In genomic region chr12:128521981-128522380, GRCh38 we compare ENCODE assay signal across 38 cellular contexts.
"Had no signal": no experiment of that assay in that cellular context is flagged by ENCODE, and none has a peak within 500 bp of the region (broad histone marks: within the 10 kb centered on the region; RNA-seq: fewer than 3 reads in every experiment).

No MANE protein-coding gene starts in this region.

- FAIRE-seq: astrocyte, colon had no signal

- H3K27me3 Mint-ChIP-seq: activated naive CD4-positive, alpha-beta T cell treated with anti-CD3 and anti-CD28 coated beads, Interleukin-2, amount 10 ng/mL, durations not matched to agents 7 days and 5 days; activated naive CD8-positive, alpha-beta T cell treated with anti-CD3 and anti-CD28 coated beads, Interleukin-2, amount 10 ng/mL, durations not matched to agents 7 days and 5 days; activated naive CD8-positive, alpha-beta T cell treated with anti-CD3 and anti-CD28 coated beads, Interleukin-2, amount 50 U/mL, for 24 hours; activated T-cell treated with anti-CD3 and anti-CD28 coated beads, Interleukin-2, amount 50 U/mL, for 24 hours had no signal

- H3K4me3 ChIP-seq: adrenal gland, ascending aorta, body of pancreas, breast epithelium, cardiac muscle cell had no signal

- H3K9me3 ChIP-seq: adrenal gland, ascending aorta, body of pancreas, breast epithelium had no signal

- H3K27me3 ChIP-seq: adrenal gland, ascending aorta, body of pancreas, brain microvascular endothelial cell, breast epithelium, cardiac muscle cell had no signal

- H3K27ac Mint-ChIP-seq: activated naive CD4-positive, alpha-beta T cell treated with anti-CD3 and anti-CD28 coated beads for 36 hours; activated naive CD4-positive, alpha-beta T cell treated with anti-CD3 and anti-CD28 coated beads, Interleukin-2, amount 10 ng/mL, durations not matched to agents 7 days and 5 days; activated naive CD4-positive, alpha-beta T cell treated with anti-CD3 and anti-CD28 coated beads, Interleukin-2, amount 50 U/mL, for 24 hours; activated naive CD4-positive, alpha-beta T cell treated with anti-CD3 and anti-CD28 coated beads, Interleukin-2, amount 50 U/mL, for 72 hours; activated naive CD8-positive, alpha-beta T cell; activated naive CD8-positive, alpha-beta T cell treated with anti-CD3 and anti-CD28 coated beads for 36 hours; activated naive CD8-positive, alpha-beta T cell treated with anti-CD3 and anti-CD28 coated beads, Interleukin-2, amount 10 ng/mL, durations not matched to agents 7 days and 5 days; activated naive CD8-positive, alpha-beta T cell treated with anti-CD3 and anti-CD28 coated beads, Interleukin-2, amount 50 U/mL, for 24 hours; activated T-cell treated with anti-CD3 and anti-CD28 coated beads, Interleukin-2, amount 50 U/mL, for 24 hours; activated T-cell treated with anti-CD3 and anti-CD28 coated beads, Interleukin-2, amount 50 U/mL, for 72 hours; activated T-helper 1 cell treated with anti-CD3 and anti-CD28 coated beads, Interleukin-12 subunit alpha, Interleukin-12 subunit beta, Interleukin-2, Interleukin-4 antibody, amounts not matched to agents 30 ng/mL and 10 ng/mL and 1 ng/mL, durations not matched to agents 14 hours and 24 hours and 36 hours; activated T-helper 17 cell treated with anti-CD3 and anti-CD28 coated beads, Interleukin-2, amount 50 U/mL, for 72 hours; activated T-helper 2 cell treated with anti-CD3 and anti-CD28 coated beads, Interferon-gamma antibody, Interleukin-2, Interleukin-4, amounts not matched to agents 10 μg/mL and 5 μg/mL and 100 μg/mL, durations not matched to agents 14 hours and 24 hours and 36 hours; brain had no signal

- H3K4me1 Mint-ChIP-seq: activated naive CD4-positive, alpha-beta T cell treated with anti-CD3 and anti-CD28 coated beads, Interleukin-2, amount 10 ng/mL, durations not matched to agents 7 days and 5 days; activated naive CD4-positive, alpha-beta T cell treated with anti-CD3 and anti-CD28 coated beads, Interleukin-2, amount 50 U/mL, for 24 hours; activated naive CD8-positive, alpha-beta T cell treated with anti-CD3 and anti-CD28 coated beads for 36 hours; activated naive CD8-positive, alpha-beta T cell treated with anti-CD3 and anti-CD28 coated beads, Interleukin-2, amount 10 ng/mL, durations not matched to agents 7 days and 5 days; activated naive CD8-positive, alpha-beta T cell treated with anti-CD3 and anti-CD28 coated beads, Interleukin-2, amount 50 U/mL, for 24 hours; activated T-helper 17 cell treated with anti-CD3 and anti-CD28 coated beads, Interleukin-2, amount 50 U/mL, for 72 hours; central memory CD8-positive, alpha-beta T cell had no signal

- ATAC-seq: activated naive CD4-positive, alpha-beta T cell treated with anti-CD3 and anti-CD28 coated beads, Interleukin-2, amount 50 U/mL, for 72 hours; activated naive CD8-positive, alpha-beta T cell treated with anti-CD3 and anti-CD28 coated beads, Interleukin-2, amount 50 U/mL, for 24 hours; activated T-cell treated with anti-CD3 and anti-CD28 coated beads, Interleukin-2, amount 50 U/mL, for 4 hours; activated T-cell treated with anti-CD3 and anti-CD28 coated beads, Interleukin-2, amount 50 U/mL, for 72 hours; activated T-helper 17 cell treated with anti-CD3 and anti-CD28 coated beads, Interleukin-2, amount 50 U/mL, for 72 hours; body of pancreas had no signal

- H3K9me3 Mint-ChIP-seq: activated naive CD4-positive, alpha-beta T cell treated with anti-CD3 and anti-CD28 coated beads, Interleukin-2, amount 50 U/mL, for 24 hours; central memory CD8-positive, alpha-beta T cell had no signal

- H3K4me3 Mint-ChIP-seq: activated naive CD4-positive, alpha-beta T cell treated with anti-CD3 and anti-CD28 coated beads for 36 hours; activated naive CD4-positive, alpha-beta T cell treated with anti-CD3 and anti-CD28 coated beads, Interleukin-2, amount 10 ng/mL, durations not matched to agents 7 days and 5 days; activated naive CD4-positive, alpha-beta T cell treated with anti-CD3 and anti-CD28 coated beads, Interleukin-2, amount 50 U/mL, for 24 hours; activated naive CD8-positive, alpha-beta T cell; activated naive CD8-positive, alpha-beta T cell treated with anti-CD3 and anti-CD28 coated beads for 36 hours; activated naive CD8-positive, alpha-beta T cell treated with anti-CD3 and anti-CD28 coated beads, Interleukin-2, amount 10 ng/mL, durations not matched to agents 7 days and 5 days; activated naive CD8-positive, alpha-beta T cell treated with anti-CD3 and anti-CD28 coated beads, Interleukin-2, amount 50 U/mL, for 24 hours; activated T-cell treated with anti-CD3 and anti-CD28 coated beads, Interleukin-2, amount 50 U/mL, for 24 hours; activated T-cell treated with anti-CD3 and anti-CD28 coated beads, Interleukin-2, amount 50 U/mL, for 4 hours; activated T-cell treated with anti-CD3 and anti-CD28 coated beads, Interleukin-2, amount 50 U/mL, for 72 hours; activated T-helper 1 cell treated with anti-CD3 and anti-CD28 coated beads, Interleukin-12 subunit alpha, Interleukin-12 subunit beta, Interleukin-2, Interleukin-4 antibody, amounts not matched to agents 30 ng/mL and 10 ng/mL and 1 ng/mL, durations not matched to agents 14 hours and 24 hours and 36 hours; activated T-helper 17 cell treated with anti-CD3 and anti-CD28 coated beads, Interleukin-2, amount 50 U/mL, for 72 hours; brain; central memory CD8-positive, alpha-beta T cell had no signal

- DNase-seq: activated effector memory CD4-positive, alpha-beta T cell treated with anti-CD3 and anti-CD28 coated beads, Interleukin-2, amount 50 U/mL, for 16 hours; activated effector memory CD4-positive, alpha-beta T cell treated with Interleukin-2 at 50 U/mL for 16 hours; activated gamma-delta T cell; activated gamma-delta T cell treated with Interleukin-2 at 50 U/mL for 16 hours; activated naive CD4-positive, alpha-beta T cell; activated naive CD4-positive, alpha-beta T cell treated with anti-CD3 and anti-CD28 coated beads for 36 hours; activated naive CD4-positive, alpha-beta T cell treated with anti-CD3 and anti-CD28 coated beads, Interleukin-2, amount 10 ng/mL, durations not matched to agents 7 days and 5 days; activated naive CD4-positive, alpha-beta T cell treated with anti-CD3 and anti-CD28 coated beads, Interleukin-2, amount 50 U/mL, for 16 hours; activated naive CD4-positive, alpha-beta T cell treated with Interleukin-2 at 50 U/mL for 16 hours; activated naive CD8-positive, alpha-beta T cell treated with anti-CD3 and anti-CD28 coated beads for 36 hours; activated naive CD8-positive, alpha-beta T cell treated with anti-CD3 and anti-CD28 coated beads, Interleukin-2, amount 10 ng/mL, durations not matched to agents 7 days and 5 days; activated naive CD8-positive, alpha-beta T cell treated with anti-CD3 and anti-CD28 coated beads, Interleukin-2, amount 50 U/mL, for 24 hours; activated T-cell treated with anti-CD3 and anti-CD28 coated beads, Interleukin-2, amount 50 U/mL, for 1 hour; activated T-cell treated with anti-CD3 and anti-CD28 coated beads, Interleukin-2, amount 50 U/mL, for 24 hours; activated T-cell treated with anti-CD3 and anti-CD28 coated beads, Interleukin-2, amount 50 U/mL, for 4 hours; activated T-cell treated with anti-CD3 and anti-CD28 coated beads, Interleukin-2, amount 50 U/mL, for 48 hours; activated T-cell treated with anti-CD3 and anti-CD28 coated beads, Interleukin-2, amount 50 U/mL, for 72 hours; adrenal gland; amniotic stem cell; amygdala; anterior cingulate cortex; aorta; body of pancreas; brain microvascular endothelial cell; central memory CD4-positive, alpha-beta T cell had no signal

- H3K36me3 Mint-ChIP-seq: activated naive CD4-positive, alpha-beta T cell treated with anti-CD3 and anti-CD28 coated beads, Interleukin-2, amount 10 ng/mL, durations not matched to agents 7 days and 5 days; activated naive CD4-positive, alpha-beta T cell treated with anti-CD3 and anti-CD28 coated beads, Interleukin-2, amount 50 U/mL, for 24 hours; activated naive CD8-positive, alpha-beta T cell; activated naive CD8-positive, alpha-beta T cell treated with anti-CD3 and anti-CD28 coated beads for 36 hours; activated naive CD8-positive, alpha-beta T cell treated with anti-CD3 and anti-CD28 coated beads, Interleukin-2, amount 10 ng/mL, durations not matched to agents 7 days and 5 days; brain had no signal

- H3K36me3 ChIP-seq: adrenal gland, ascending aorta, brain microvascular endothelial cell, breast epithelium, cardiac muscle cell had no signal

- H3K27ac ChIP-seq: adrenal gland, ascending aorta, body of pancreas, brain microvascular endothelial cell, breast epithelium, cardiac muscle cell had no signal

- H3K4me1 ChIP-seq: adrenal gland, ascending aorta, body of pancreas, breast epithelium had no signal
